In the genomic region with DNA sequence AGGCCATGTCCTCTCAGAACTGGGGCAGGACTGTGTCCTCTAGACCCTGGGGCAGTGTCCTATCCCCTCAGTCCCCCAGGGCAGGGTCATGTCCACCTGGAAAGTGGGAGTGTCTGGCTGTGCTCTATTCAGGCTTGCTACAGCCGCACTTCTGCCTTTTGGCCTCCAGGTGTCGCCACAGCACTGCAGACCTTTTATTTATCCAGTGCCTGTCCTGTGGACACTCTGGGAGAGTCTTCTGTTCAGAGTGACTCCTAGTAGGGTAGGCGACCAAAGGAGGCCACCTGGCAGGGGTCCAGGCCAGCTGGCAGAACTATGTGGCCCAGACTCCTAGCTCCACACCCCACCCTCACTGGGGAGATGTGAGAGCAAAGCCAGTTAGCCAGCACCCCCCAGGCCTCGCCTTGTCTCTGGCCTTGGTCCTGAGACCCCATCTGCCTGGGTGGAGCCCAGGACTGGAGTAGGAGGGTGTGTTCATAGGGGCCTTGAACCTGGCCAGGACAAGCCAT, we compare ENCODE assay signal across 9 cellular contexts. TPM values are rescaled to one million over a fixed set of nuclear protein-coding genes. Genes with fewer than 3 reads are reported as not detected.
DNase-seq lines count a peak whose midpoint lies in the region; ATAC-seq lines count a peak whose summit lies in the region.
"Had no signal": no experiment of that assay in that cellular context is flagged by ENCODE, and none has a peak within 500 bp of the region (broad histone marks: within the 10 kb centered on the region; RNA-seq: fewer than 3 reads in every experiment).

No MANE protein-coding gene starts in this region.

- peaks cover 20% of the 10 kb centered on the region for H3K27me3 Mint-ChIP-seq in activated CD4-positive, alpha-beta memory T cell treated with anti-CD3 and anti-CD28 coated beads, Interleukin-2, amount 10 ng/mL, durations not matched to agents 7 days and 5 days
- H3K27me3 Mint-ChIP-seq: activated naive CD4-positive, alpha-beta T cell treated with anti-CD3 and anti-CD28 coated beads, Interleukin-2, amount 50 U/mL, for 24 hours had no signal

- H3K4me3 Mint-ChIP-seq in activated CD4-positive, alpha-beta memory T cell treated with anti-CD3 and anti-CD28 coated beads, Interleukin-2, amount 10 ng/mL, durations not matched to agents 7 days and 5 days: no peak overlapping the region
- H3K4me3 Mint-ChIP-seq: activated naive CD4-positive, alpha-beta T cell treated with anti-CD3 and anti-CD28 coated beads, Interleukin-2, amount 50 U/mL, for 24 hours had no signal

- H3K9me3 ChIP-seq in effector memory CD4-positive, alpha-beta T cell (ENCODE audit: control insufficient read depth, low read length): no peaks in the 10 kb centered on the region

- CTCF ChIA-PET in activated CD4-positive, alpha-beta memory T cell treated with anti-CD3 and anti-CD28 coated beads, Interleukin-2, amount 10 ng/mL, durations not matched to agents 7 days and 5 days (lab: Charles Lee): interaction anchor here (1.0 to 1.6 kb wide), 4 partner anchors 9 to 190 kb away, joined by 3 to 5 read pairs (median 4); no protein-coding TSS in a partner anchor

- H3K27ac ChIP-seq in effector memory CD4-positive, alpha-beta T cell (ENCODE audit: insufficient read depth, low read length, poor library complexity, severe bottlenecking): no peak overlapping the region

- H3K27ac Mint-ChIP-seq in activated CD4-positive, alpha-beta memory T cell treated with anti-CD3 and anti-CD28 coated beads, Interleukin-2, amount 10 ng/mL, durations not matched to agents 7 days and 5 days: no peak overlapping the region
- H3K27ac Mint-ChIP-seq: activated naive CD4-positive, alpha-beta T cell treated with anti-CD3 and anti-CD28 coated beads, Interleukin-2, amount 50 U/mL, for 24 hours had no signal

- H3K4me1 Mint-ChIP-seq in activated CD4-positive, alpha-beta memory T cell treated with anti-CD3 and anti-CD28 coated beads, Interleukin-2, amount 10 ng/mL, durations not matched to agents 7 days and 5 days: no peaks in the 10 kb centered on the region

- H3K27me3 ChIP-seq in effector memory CD4-positive, alpha-beta T cell (replicated peaks; ENCODE audit: control insufficient read depth, insufficient read depth, low read length, poor library complexity, severe bottlenecking): peaks cover 5% of the 10 kb centered on the region

- H3K9me3 Mint-ChIP-seq in activated CD4-positive, alpha-beta memory T cell treated with anti-CD3 and anti-CD28 coated beads, Interleukin-2, amount 10 ng/mL, durations not matched to agents 7 days and 5 days: no peaks in the 10 kb centered on the region
- H3K9me3 Mint-ChIP-seq: activated naive CD4-positive, alpha-beta T cell treated with anti-CD3 and anti-CD28 coated beads, Interleukin-2, amount 50 U/mL, for 24 hours had no signal

- peak; percentile 56 for DNase-seq in Caki2 (ENCODE audit: low read depth)
- DNase-seq in NCI-H526 (lab: John Stamatoyannopoulos, UW): peak; percentile 20 to 66
- peak; percentile 77 for DNase-seq in activated CD4-positive, alpha-beta memory T cell treated with anti-CD3 and anti-CD28 coated beads, Interleukin-2, amount 10 ng/mL, durations not matched to agents 7 days and 5 days
- DNase-seq in effector memory CD4-positive, alpha-beta T cell: peak; percentile 42 to 54 (median 44)
- peak; percentile 70 for DNase-seq in midbrain (lab: John Stamatoyannopoulos, UW)
- peak; percentile 36 for DNase-seq in stimulated activated CD8-positive, alpha-beta memory T cell treated with anti-CD3 and anti-CD28 coated beads, Interleukin-7, amount 100 ng/mL, for 24 hours (ENCODE audit: low read depth)
- DNase-seq in cortex of kidney (lab: John Stamatoyannopoulos, UW): no peak

- H3K36me3 ChIP-seq in effector memory CD4-positive, alpha-beta T cell (ENCODE audit: control insufficient read depth, insufficient read depth, low read length): no peaks in the 10 kb centered on the region

- ATAC-seq in HG02571 (IDR thresholded peaks at IDR 0.05; ENCODE audit: unreplicated experiment): peak; percentile 55

- peaks cover 6% of the 10 kb centered on the region for H3K4me1 ChIP-seq in effector memory CD4-positive, alpha-beta T cell (ENCODE audit: control insufficient read depth, insufficient read depth, low read length, poor library complexity, severe bottlenecking)

- no peak overlapping the region for H3K4me3 ChIP-seq in effector memory CD4-positive, alpha-beta T cell (ENCODE audit: insufficient read depth, low read depth, low read length, poor library complexity, severe bottlenecking)

- in situ Hi-C loops in Caki2 (cut with HindIII; ENCODE audit: low pct_unique_long_range_greater_than_20kb, low sequenced_read_pairs): no loop called here

- no peaks in the 10 kb centered on the region for H3K36me3 Mint-ChIP-seq in activated CD4-positive, alpha-beta memory T cell treated with anti-CD3 and anti-CD28 coated beads, Interleukin-2, amount 10 ng/mL, durations not matched to agents 7 days and 5 days (ENCODE audit: low read depth)
- H3K36me3 Mint-ChIP-seq: activated naive CD4-positive, alpha-beta T cell treated with anti-CD3 and anti-CD28 coated beads, Interleukin-2, amount 50 U/mL, for 24 hours had no signal

- POLR2A ChIA-PET in activated CD4-positive, alpha-beta memory T cell treated with anti-CD3 and anti-CD28 coated beads, Interleukin-2, amount 10 ng/mL, durations not matched to agents 7 days and 5 days (lab: Charles Lee): no interaction called here

RNA-seq across cellular contexts. Expression of a gene that starts 3.9 kb away (rescaled TPM):
- not detected in 2 replicates for total RNA-seq in Caki2 (2014; rRNA removed; shearing (Covaris generic); ENCODE audit: low replicate concordance)
- total RNA-seq in activated CD4-positive, alpha-beta memory T cell treated with anti-CD3 and anti-CD28 coated beads, Interleukin-2, amount 10 ng/mL, durations not matched to agents 7 days and 5 days: under 1 TPM; 0.20 to 0.63 TPM

RNA-seq across cellular contexts. Expression of a gene that starts 11.6 kb away (rescaled TPM):
- 2.1 and 3.9 TPM in 2 replicates for total RNA-seq in Caki2 (2014; rRNA removed; shearing (Covaris generic); ENCODE audit: low replicate concordance)
- total RNA-seq in activated CD4-positive, alpha-beta memory T cell treated with anti-CD3 and anti-CD28 coated beads, Interleukin-2, amount 10 ng/mL, durations not matched to agents 7 days and 5 days: 1 to 10 TPM; 6.9 to 7.4 TPM

RNA-seq across cellular contexts. Expression of a gene that starts 12.6 kb away (rescaled TPM):
- total RNA-seq in Caki2 (2014; rRNA removed; shearing (Covaris generic); ENCODE audit: low replicate concordance): not detected in 2 replicates
- total RNA-seq in activated CD4-positive, alpha-beta memory T cell treated with anti-CD3 and anti-CD28 coated beads, Interleukin-2, amount 10 ng/mL, durations not matched to agents 7 days and 5 days: not detected
